In the genomic region with DNA sequence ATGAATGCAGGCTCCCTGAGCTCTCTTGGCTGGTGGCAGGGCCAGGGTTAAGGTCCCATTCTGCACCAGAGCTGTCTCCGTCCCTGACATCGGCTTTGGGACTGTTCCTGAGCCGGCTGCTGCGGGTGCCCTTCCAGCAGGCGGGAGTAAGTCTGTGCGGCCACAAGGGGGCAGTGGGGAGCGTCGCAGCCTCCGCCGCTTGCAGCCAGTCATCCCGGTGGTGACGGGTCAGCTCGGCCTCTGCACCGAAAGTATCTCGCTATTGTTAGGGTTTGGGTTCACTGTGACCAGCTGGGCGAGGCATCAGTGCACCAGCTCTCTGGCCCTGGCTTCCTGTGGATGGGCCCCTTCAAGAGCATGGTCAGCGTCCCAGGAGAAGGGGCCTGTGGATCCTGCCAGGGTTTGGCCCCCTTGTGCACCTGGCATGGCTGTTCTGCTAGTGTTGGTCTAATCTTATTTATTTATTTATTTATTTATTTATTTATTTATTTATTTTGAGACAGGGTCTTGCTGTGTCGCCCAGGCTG, we compare ENCODE assay signal across 8 cellular contexts. TPM values are rescaled to one million over a fixed set of nuclear protein-coding genes. Genes with fewer than 3 reads are reported as not detected.
DNase-seq lines count a peak whose midpoint lies in the region; ATAC-seq and TF ChIP-seq lines count a peak whose summit lies in the region.

No MANE protein-coding gene starts in this region.

- no peaks in the 10 kb centered on the region for H3K27me3 Mint-ChIP-seq in T-cell

- H3K27me3 ChIP-seq in adrenal gland (no peaks in the 10 kb centered on the region), heart right ventricle (no peaks in the 10 kb centered on the region)

- H3K4me1 Mint-ChIP-seq in T-cell: peaks cover 38 to 60% (median 59%) of the 10 kb centered on the region in 3 donors

- POLR2A ChIA-PET in T-cell (lab: Charles Lee): interaction anchor here (0.6 to 0.8 kb wide), 2 partner anchors 38 to 68 kb away, joined by 3 to 5 read pairs; no protein-coding TSS in a partner anchor

- CTCF ChIA-PET in T-cell (lab: Charles Lee): interaction anchor here (1.0 to 1.6 kb wide), 5 partner anchors 15 to 130 kb away, joined by 3 to 6 read pairs (median 4); a partner anchor contains a TSS

- WGBS in adrenal gland, 4 donors: 9 to 72% (median 11%) methylated on average over 2 to 18 of the region's 18 CpGs
- WGBS in heart right ventricle, 2 donors: 8 to 9% methylated on average over 18 of the region's 18 CpGs

- H3K36me3 ChIP-seq in adrenal gland (replicated peaks in 1 of 2): no peaks in the 10 kb centered on the region
- peaks cover 0 to 16% (median 0%) of the 10 kb centered on the region in 9 donors for H3K36me3 ChIP-seq in heart right ventricle

- intact Hi-C loops in adrenal gland (cut with DNase I) (no loop called here), heart right ventricle (cut with DNase I) (no loop called here)

- H3K9me3 Mint-ChIP-seq in T-cell: no peaks in the 10 kb centered on the region

- H3K4me3 ChIP-seq in adrenal gland: no peak overlapping the region
- H3K4me3 ChIP-seq in heart right ventricle: peak overlapping the region in 7 of 10 donors; percentile 2 to 34 (median 23)

- H3K4me1 ChIP-seq in adrenal gland (replicated peaks in 1 of 2) (peaks cover 30 to 53% of the 10 kb centered on the region in 2 donors), heart right ventricle (peaks cover 30 to 72% (median 45%) of the 10 kb centered on the region in 9 donors)

- H3K36me3 Mint-ChIP-seq in T-cell: no peaks in the 10 kb centered on the region

- DNase-seq in DMS 273 (lab: John Stamatoyannopoulos, UW; ENCODE audit: unreplicated experiment) (peak; percentile 79), DMS 273 treated with DMSO at 0.1 percent for 48 hours (lab: John Stamatoyannopoulos, UW) (no peak), KG1 (lab: John Stamatoyannopoulos, UW) (peak; percentile 5), T-cell (peak in 33 of 34 experiments; percentile 43 to 75 (median 58)), adrenal gland (peak; percentile 74 to 86 (median 83)), heart right ventricle (peak; percentile 73 to 84), pulmonary artery endothelial cell (ENCODE audit: low read depth, low spot score) (peak; percentile 64), ureter (ENCODE audit: low spot score) (peak; percentile 73)

- H3K9me3 ChIP-seq in adrenal gland (replicated peaks in 1 of 3) (no peaks in the 10 kb centered on the region), heart right ventricle (no peaks in the 10 kb centered on the region)

- H3K27ac ChIP-seq in adrenal gland (peak overlapping the region in 3 of 5 donors; percentile 0 to 67 (median 43)), heart right ventricle (peak overlapping the region in 6 of 10 donors; percentile 7 to 51 (median 39))

- peak overlapping the region; percentile 31 to 59 (median 41) for H3K4me3 Mint-ChIP-seq in T-cell

- TF ChIP-seq CTCF in adrenal gland (IDR thresholded peaks at IDR 0.05) (peak; percentile 85 to 97 (median 90)), heart right ventricle (IDR thresholded peaks at IDR 0.05) (peak; percentile 91 to 99 (median 97))

- H3K27ac Mint-ChIP-seq in T-cell: peak overlapping the region; percentile 58 to 88

- TF ChIP-seq POLR2A in adrenal gland (IDR thresholded peaks at IDR 0.05): no peak

- ATAC-seq in T-cell (replicated peaks in 1 of 4): peak; percentile 77 to 84 (median 80)
- ATAC-seq in heart right ventricle: peak; percentile 9 to 70 (median 60)

RNA-seq across cellular contexts. Expression of a gene that starts 15.1 kb away (rescaled TPM):
- 100 to 1,000 TPM in 1 of 5 donors, 10 to 100 TPM in 4; 47.9 to 112 (median 90.4) TPM for total RNA-seq in T-cell
- 100 to 1,000 TPM; 170 to 658 (median 300) TPM for total RNA-seq in adrenal gland
- polyA plus RNA-seq in adrenal gland: 100 to 1,000 TPM in 2 of 3 donors, 10 to 100 TPM in 1; 19.1 to 848 (median 637) TPM
- 100 to 1,000 TPM; 347 to 525 (median 467) TPM for total RNA-seq in heart right ventricle
- 1,000 to 10,000 TPM; 1,131 to 1,673 TPM for polyA plus RNA-seq in heart right ventricle
- total RNA-seq in pulmonary artery endothelial cell: 225 and 263 TPM in 2 replicates
- total RNA-seq in ureter: 169 TPM

RNA-seq across cellular contexts. Expression of a gene that starts 26.2 kb away (rescaled TPM):
- total RNA-seq in T-cell: 1 to 10 TPM in 3 of 5 donors, under 1 TPM in 2; 0.40 to 5.2 (median 1.1) TPM
- not detected for total RNA-seq in adrenal gland
- under 1 TPM in 2 of 3 donors, not detected in 1; 0.03 to 0.16 TPM for polyA plus RNA-seq in adrenal gland
- under 1 TPM in 1 of 10 donors, not detected in 9; 0.12 TPM for total RNA-seq in heart right ventricle
- polyA plus RNA-seq in heart right ventricle: not detected
- not detected in 2 replicates for total RNA-seq in pulmonary artery endothelial cell
- 0.26 TPM for total RNA-seq in ureter

RNA-seq across cellular contexts. Expression of a gene that starts 27.3 kb away (rescaled TPM):
- total RNA-seq in T-cell (100 to 1,000 TPM; 137 to 207 (median 171) TPM), adrenal gland (100 to 1,000 TPM; 142 to 282 (median 212) TPM), heart right ventricle (10 to 100 TPM; 61.4 to 99.6 (median 73.1) TPM), pulmonary artery endothelial cell (27.3 and 28.7 TPM in 2 replicates), ureter (104 TPM)
- polyA plus RNA-seq in adrenal gland (100 to 1,000 TPM; 212 to 610 (median 550) TPM), heart right ventricle (100 to 1,000 TPM in 1 of 2 donors, 10 to 100 TPM in 1; 88.7 to 194 TPM)

RNA-seq across cellular contexts. Expression of a gene that starts 38.5 kb away (rescaled TPM):
- total RNA-seq in T-cell (100 to 1,000 TPM; 158 to 575 (median 165) TPM), adrenal gland (100 to 1,000 TPM in 6 of 8 donors, 10 to 100 TPM in 2; 86.9 to 208 (median 123) TPM), heart right ventricle (10 to 100 TPM; 40.3 to 99.0 (median 46.4) TPM), pulmonary artery endothelial cell (31.5 and 107 TPM in 2 replicates), ureter (81.6 TPM)
- polyA plus RNA-seq in adrenal gland (100 to 1,000 TPM in 1 of 3 donors, 10 to 100 TPM in 2; 42.5 to 192 (median 45.5) TPM), heart right ventricle (10 to 100 TPM; 23.6 to 44.2 TPM)

Comparison
In these comparisons a context has a peak if more than half of its experiments do, and no peak if none do; other contexts are left out.
1. H3K4me3 ChIP-seq: peak in heart right ventricle (7 of 10); none in adrenal gland (0 of 4).